ENCODE assay signal across 8 cellular contexts in genomic region chr2:96063074-96063899, GRCh38. TPM values are rescaled to one million over a fixed set of nuclear protein-coding genes. Genes with fewer than 3 reads are reported as not detected.
DNase-seq lines count a peak whose midpoint lies in the region; ATAC-seq and TF ChIP-seq lines count a peak whose summit lies in the region.
"Not testable (repeated sequence)": the region's sequence is repeated elsewhere in the genome, so short reads cannot be mapped to it uniquely, and the experiment has no call there.

No MANE protein-coding gene starts in this region.

- peak overlapping the region; percentile 82 for H3K18ac ChIP-seq in neuronal stem cell (ENCODE audit: low read length)

- H3K27ac ChIP-seq in SJCRH30; neuronal stem cell (replicated peaks; ENCODE audit: low read length): not testable (repeated sequence)

- H3K9ac ChIP-seq in neuronal stem cell (ENCODE audit: low read depth, low read length, poor library complexity): not testable (repeated sequence)

- peak overlapping the region; percentile 85 for H2BK5ac ChIP-seq in neuronal stem cell (ENCODE audit: low read length)

- TF ChIP-seq CTCF in HFF-Myc (IDR thresholded peaks at IDR 0.05; ENCODE audit: low read depth, low read length, missing control alignments) (peak; percentile 37), epithelial cell of esophagus (IDR thresholded peaks at IDR 0.05; ENCODE audit: insufficient read depth, low read depth, low read length, missing control alignments) (peak; percentile 3)

- H2BK15ac ChIP-seq in neuronal stem cell (ENCODE audit: low read length): not testable (repeated sequence)

- not testable (repeated sequence) for H3K27me3 ChIP-seq in SJCRH30; neuronal stem cell (ENCODE audit: control insufficient read depth in 3 of 3, insufficient read depth in 3 of 3, low read depth in 1 of 3, low read length in 3 of 3)

- H3K4me1 Mint-ChIP-seq in activated naive CD8-positive, alpha-beta T cell treated with anti-CD3 and anti-CD28 coated beads, Interleukin-2, amount 50 U/mL, for 24 hours; stimulated activated naive CD8-positive, alpha-beta T cell treated with anti-CD3 and anti-CD28 coated beads, Interleukin-15, amount 100 ng/mL, for 72 hours: not testable (repeated sequence)

- not testable (repeated sequence) for H4K8ac ChIP-seq in neuronal stem cell (ENCODE audit: low read depth, low read length)

- peak overlapping the region; percentile 83 for H4K91ac ChIP-seq in neuronal stem cell (ENCODE audit: low read depth, low read length, poor library complexity)

- not testable (repeated sequence) for H2AFZ ChIP-seq in neuronal stem cell (ENCODE audit: low read length)

- H2AK5ac ChIP-seq in neuronal stem cell (ENCODE audit: low read depth, low read length): peak overlapping the region; percentile 67

- not testable (repeated sequence) for H3K4me3 Mint-ChIP-seq in activated naive CD8-positive, alpha-beta T cell treated with anti-CD3 and anti-CD28 coated beads, Interleukin-2, amount 50 U/mL, for 24 hours; stimulated activated naive CD8-positive, alpha-beta T cell treated with anti-CD3 and anti-CD28 coated beads, Interleukin-15, amount 100 ng/mL, for 72 hours

- peak; percentile 91 for ATAC-seq in activated naive CD8-positive, alpha-beta T cell treated with anti-CD3 and anti-CD28 coated beads, Interleukin-2, amount 50 U/mL, for 24 hours
- ATAC-seq in stimulated activated naive CD8-positive, alpha-beta T cell treated with anti-CD3 and anti-CD28 coated beads, Interleukin-15, amount 100 ng/mL, for 72 hours: peak; percentile 88

- no CpG with 5 or more reads among the region's 12 CpGs for WGBS in neuronal stem cell (ENCODE audit: extremely low coverage in 2 of 2, insufficient read length in 2 of 2, insufficient replicate concordance in 1 of 2), 2 donors

- not testable (repeated sequence) for H3K9me3 Mint-ChIP-seq in activated naive CD8-positive, alpha-beta T cell treated with anti-CD3 and anti-CD28 coated beads, Interleukin-2, amount 50 U/mL, for 24 hours; stimulated activated naive CD8-positive, alpha-beta T cell treated with anti-CD3 and anti-CD28 coated beads, Interleukin-15, amount 100 ng/mL, for 72 hours

- not testable (repeated sequence) for H3K4me3 ChIP-seq in HFF-Myc (replicated peaks; ENCODE audit: low read depth, low read length); SJCRH30; epithelial cell of esophagus (ENCODE audit: low read length); neuronal stem cell (ENCODE audit: low read length in 2 of 2)

- peak overlapping the region; percentile 12 for H3K27ac Mint-ChIP-seq in activated naive CD8-positive, alpha-beta T cell treated with anti-CD3 and anti-CD28 coated beads, Interleukin-2, amount 50 U/mL, for 24 hours
- H3K27ac Mint-ChIP-seq in stimulated activated naive CD8-positive, alpha-beta T cell treated with anti-CD3 and anti-CD28 coated beads, Interleukin-15, amount 100 ng/mL, for 72 hours: not testable (repeated sequence)

- DNase-seq in CD1c-positive myeloid dendritic cell (ENCODE audit: extremely low spot score) (peak; percentile 38), HFF-Myc (ENCODE audit: extremely low read depth, low read depth) (peak; percentile 31), SJCRH30 (peak; percentile 85 to 88), epithelial cell of esophagus (ENCODE audit: low read depth) (peak; percentile 65), iris pigment epithelial cell (ENCODE audit: low read depth) (peak; percentile 54)
- DNase-seq in activated naive CD8-positive, alpha-beta T cell treated with anti-CD3 and anti-CD28 coated beads, Interleukin-2, amount 50 U/mL, for 24 hours: peak; percentile 21
- not testable (repeated sequence) for DNase-seq in neuronal stem cell (ENCODE audit: low spot score)
- DNase-seq in stimulated activated naive CD8-positive, alpha-beta T cell treated with anti-CD3 and anti-CD28 coated beads, Interleukin-15, amount 100 ng/mL, for 72 hours: peak in 1 of 2 donors; percentile 44

- H3K36me3 Mint-ChIP-seq in activated naive CD8-positive, alpha-beta T cell treated with anti-CD3 and anti-CD28 coated beads, Interleukin-2, amount 50 U/mL, for 24 hours (ENCODE audit: low read depth): not testable (repeated sequence)

- not testable (repeated sequence) for H3K14ac ChIP-seq in neuronal stem cell (ENCODE audit: low read length)

- not testable (repeated sequence) for H3K4ac ChIP-seq in neuronal stem cell (ENCODE audit: low read length)

- H3K23ac ChIP-seq in neuronal stem cell (ENCODE audit: low read depth, low read length, poor library complexity): peak overlapping the region; percentile 52

- H2BK12ac ChIP-seq in neuronal stem cell (ENCODE audit: low read length): peak overlapping the region; percentile 81

- not testable (repeated sequence) for H3K4me2 ChIP-seq in neuronal stem cell (ENCODE audit: insufficient read depth, low read length, poor library complexity, severe bottlenecking)

- not testable (repeated sequence) for H2BK120ac ChIP-seq in neuronal stem cell (ENCODE audit: low read depth, low read length)

- H3K36me3 ChIP-seq in SJCRH30; neuronal stem cell (replicated peaks in 1 of 2; ENCODE audit: control insufficient read depth in 2 of 2, insufficient read depth in 2 of 2, low read length in 2 of 2): not testable (repeated sequence)

- H3K9me3 ChIP-seq in SJCRH30 (replicated peaks); neuronal stem cell (replicated peaks in 1 of 2; ENCODE audit: control insufficient read depth in 2 of 2, insufficient read depth in 1 of 2, low read depth in 1 of 2, low read length in 2 of 2): not testable (repeated sequence)

- H3K4me1 ChIP-seq in SJCRH30: peaks cover 12% of the 10 kb centered on the region
- not testable (repeated sequence) for H3K4me1 ChIP-seq in neuronal stem cell (ENCODE audit: control insufficient read depth in 2 of 2, insufficient read depth in 1 of 2, low read depth in 1 of 2, low read length in 2 of 2)

- H3K27me3 Mint-ChIP-seq in activated naive CD8-positive, alpha-beta T cell treated with anti-CD3 and anti-CD28 coated beads, Interleukin-2, amount 50 U/mL, for 24 hours; stimulated activated naive CD8-positive, alpha-beta T cell treated with anti-CD3 and anti-CD28 coated beads, Interleukin-15, amount 100 ng/mL, for 72 hours: not testable (repeated sequence)

- H3K79me1 ChIP-seq in neuronal stem cell (ENCODE audit: low read depth, low read length): not testable (repeated sequence)

RNA-seq across cellular contexts. Expression of gene GPAT2, which starts 28.6 kb away (rescaled TPM):
- 0.05 and 0.08 TPM in 2 replicates for total RNA-seq in SJCRH30 (2014; rRNA removed; shearing (Covaris generic))
- polyA plus RNA-seq in neuronal stem cell (2013, experiment 1 of 2): 0.03 TPM
- polyA plus RNA-seq in neuronal stem cell (2013, experiment 2 of 2): 0.03 TPM

RNA-seq across cellular contexts. Expression of gene ADRA2B, which starts 53.1 kb away (rescaled TPM):
- not detected in 2 replicates for total RNA-seq in SJCRH30 (2014; rRNA removed; shearing (Covaris generic))
- polyA plus RNA-seq in neuronal stem cell (2013, experiment 1 of 2): 3.6 TPM
- 3.7 TPM for polyA plus RNA-seq in neuronal stem cell (2013, experiment 2 of 2)
